8 cellular contexts compared by ENCODE assay signal in the genomic region with DNA sequence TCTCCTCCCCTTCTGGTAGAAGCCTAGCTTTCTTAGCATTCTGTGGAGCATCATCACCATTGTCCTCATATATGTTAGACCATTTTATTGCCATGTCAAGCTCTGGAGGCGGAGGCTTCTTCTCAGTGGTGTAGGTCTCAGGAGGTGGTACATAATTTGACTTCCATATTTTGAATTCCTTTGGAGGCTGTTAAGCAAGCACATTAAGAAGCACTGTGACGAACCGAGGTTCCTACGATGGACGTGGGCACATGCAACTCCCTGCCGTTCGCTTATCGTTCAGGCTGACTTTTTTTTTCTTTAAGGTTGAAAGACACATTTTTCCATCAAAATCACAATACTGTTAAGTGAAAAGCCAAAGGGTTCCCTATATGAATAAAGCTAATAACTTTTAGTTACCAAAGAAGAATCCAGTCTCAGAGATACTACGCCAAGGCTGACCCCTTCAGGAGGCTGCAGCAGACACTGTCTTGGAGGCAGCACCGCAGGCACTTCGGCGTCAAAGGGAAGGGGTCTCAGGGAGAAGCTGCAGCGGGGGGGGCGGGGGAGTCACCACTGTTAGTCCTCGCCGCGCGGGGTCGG. TPM values are rescaled to one million over a fixed set of nuclear protein-coding genes. Genes with fewer than 3 reads are reported as not detected.
DNase-seq lines count a peak whose midpoint lies in the region; ATAC-seq and TF ChIP-seq lines count a peak whose summit lies in the region.

No MANE protein-coding gene starts in this region.

- TF ChIP-seq POLR2A in spleen (IDR thresholded peaks at IDR 0.05) = no peak

- WGBS in spleen, 5 donors = 5 to 16% (median 11%) methylated on average over 13 to 19 of the region's 19 CpGs

- H3K4me1 ChIP-seq in GM23338 (ENCODE audit: insufficient read depth) = peaks cover 12% of the 10 kb centered on the region
- peaks cover 0 to 27% of the 10 kb centered on the region in 2 donors for H3K4me1 ChIP-seq in right atrium auricular region
- H3K4me1 ChIP-seq in spleen = peaks cover 17 to 65% (median 55%) of the 10 kb centered on the region in 6 donors

- H3K36me3 ChIP-seq in GM23338 (ENCODE audit: insufficient read depth) (peaks cover 32% of the 10 kb centered on the region), right atrium auricular region (peaks cover 11% of the 10 kb centered on the region), spleen (peaks cover 0 to 65% (median 21%) of the 10 kb centered on the region in 6 donors)

- H3K4me3 ChIP-seq in GM23338 = peak overlapping the region; percentile 92
- peak overlapping the region; percentile 86 to 87 for H3K4me3 ChIP-seq in right atrium auricular region
- peak overlapping the region; percentile 74 to 93 (median 90) for H3K4me3 ChIP-seq in spleen

- no peaks in the 10 kb centered on the region for H3K27me3 ChIP-seq in GM23338 (ENCODE audit: insufficient read depth)
- no peaks in the 10 kb centered on the region for H3K27me3 ChIP-seq in right atrium auricular region
- no peaks in the 10 kb centered on the region for H3K27me3 ChIP-seq in spleen (replicated peaks in 1 of 7)

- H3K27ac ChIP-seq in GM23338 (ENCODE audit: low read depth) (peak overlapping the region; percentile 57; the same call in 1 of the 2 replicates), right atrium auricular region (peak overlapping the region; percentile 83 to 85), spleen (peak overlapping the region in 5 of 8 donors; percentile 86 to 92 (median 90))

- H3K4me1 Mint-ChIP-seq in GM23338 = peaks cover 20% of the 10 kb centered on the region
- peaks cover 23% of the 10 kb centered on the region for H3K4me1 Mint-ChIP-seq in WTC11

- peaks cover 7% of the 10 kb centered on the region; the same call in 1 of the 2 replicates for H3F3A ChIP-seq in GM23338 (replicated peaks; ENCODE audit: low read depth)

- POLR2A ChIA-PET in WTC11 (lab: Charles Lee) = interaction anchor here (0.7 to 2.3 kb wide), 5 partner anchors 17 to 323 kb away, joined by 3 to 15 read pairs (median 5); partner anchors contain the start of gene BCL10

- H3K9me3 Mint-ChIP-seq in GM23338 (peaks cover 28% of the 10 kb centered on the region), WTC11 (peaks cover 32% of the 10 kb centered on the region)

- H3K36me3 Mint-ChIP-seq in GM23338 (ENCODE audit: low read depth) = peaks cover 76% of the 10 kb centered on the region
- peaks cover 67% of the 10 kb centered on the region for H3K36me3 Mint-ChIP-seq in WTC11

- H3K4me2 ChIP-seq in GM23338 = peak overlapping the region; percentile 84

- DNase-seq in GM23338 (ENCODE audit: low spot score) (no peak), WTC11 (ENCODE audit: low spot score) (peak; percentile 48), right atrium auricular region (ENCODE audit: low spot score) (no peak), spleen (no peak)
- no peak for DNase-seq in activated effector memory CD4-positive, alpha-beta T cell treated with anti-CD3 and anti-CD28 coated beads, Interleukin-2, amount 50 U/mL, for 16 hours

- H3K27ac Mint-ChIP-seq in GM23338 = peak overlapping the region; percentile 37; the same call in 1 of the 2 replicates
- H3K27ac Mint-ChIP-seq in WTC11 = peak overlapping the region; percentile 64; the same call in 1 of the 2 replicates

- intact Hi-C loops in spleen (cut with DNase I; ENCODE audit: low total_unique reads) = loop anchor here (10.0 kb wide), 1 partner anchor 144 kb away; no protein-coding TSS in a partner anchor

- H3K4me3 Mint-ChIP-seq in GM23338 = peak overlapping the region; percentile 96
- peak overlapping the region; percentile 95 for H3K4me3 Mint-ChIP-seq in WTC11

- TF ChIP-seq CTCF in GM23338 (conservative IDR thresholded peaks at IDR 0.05; ENCODE audit: low read depth in 2 of 2) (peak; percentile 26 to 39), WTC11 (IDR thresholded peaks at IDR 0.05) (no peak), right atrium auricular region (IDR thresholded peaks at IDR 0.05) (no peak), spleen (IDR thresholded peaks at IDR 0.05 in 8 of 11, conservative IDR thresholded peaks at IDR 0.05 in 3 of 11) (no peak)

- H2AFZ ChIP-seq in GM23338 = no peak overlapping the region

- H3K79me2 ChIP-seq in GM23338 (replicated peaks; ENCODE audit: insufficient read depth) = peaks cover 46% of the 10 kb centered on the region

- H4K20me1 ChIP-seq in GM23338 (replicated peaks; ENCODE audit: insufficient read depth) = peaks cover 9% of the 10 kb centered on the region

- H3K9me2 ChIP-seq in GM23338 (ENCODE audit: insufficient read depth) = no peaks in the 10 kb centered on the region; the same call in 1 of the 2 replicates

- H3K9me3 ChIP-seq in right atrium auricular region (no peaks in the 10 kb centered on the region), spleen (peaks cover 0 to 8% (median 1%) of the 10 kb centered on the region in 8 donors)

- ATAC-seq in GM23338 (peak; percentile 70; the same call in 2 of the 3 replicates), WTC11 (peak; percentile 17; the same call in 1 of the 2 replicates), HG02885 (IDR thresholded peaks at IDR 0.05; ENCODE audit: poor library complexity, unreplicated experiment) (no peak), HG03520 (IDR thresholded peaks at IDR 0.05; ENCODE audit: unreplicated experiment) (no peak), HG03196 (IDR thresholded peaks at IDR 0.05; ENCODE audit: unreplicated experiment) (no peak)

- CTCF ChIA-PET in WTC11 (lab: Charles Lee) = interaction anchor here (0.6 to 3.2 kb wide), 59 partner anchors 8 to 607 kb away, joined by 3 to 83 read pairs (median 5); partner anchors contain the start of genes BCL10, CCN1, MCOLN3 and SYDE2

- H3K27me3 Mint-ChIP-seq in GM23338 (ENCODE audit: insufficient read depth, low read depth, poor library complexity) (peaks cover 5% of the 10 kb centered on the region), WTC11 (ENCODE audit: low read depth) (peaks cover 7% of the 10 kb centered on the region)

TF ChIP-seq in WTC11, 78 proteins besides CTCF, POLR2A, EP300 and RAD21 (continues in another document):
- TF ChIP-seq KAT7 (CRISPR knock-in tag; IDR thresholded peaks at IDR 0.05; ENCODE audit: borderline replicate concordance) (no peak), GRHL2 (CRISPR knock-in tag; IDR thresholded peaks at IDR 0.05; ENCODE audit: insufficient replicate concordance, severe bottlenecking) (no peak), FOXK1 (CRISPR knock-in tag; IDR thresholded peaks at IDR 0.05) (no peak), RORB (CRISPR knock-in tag; IDR thresholded peaks at IDR 0.05) (no peak), GABPB1 (CRISPR knock-in tag; IDR thresholded peaks at IDR 0.05) (no peak), FOXP1 (CRISPR knock-in tag; IDR thresholded peaks at IDR 0.05; ENCODE audit: borderline replicate concordance) (no peak)
- TF ChIP-seq, protein P1, sequence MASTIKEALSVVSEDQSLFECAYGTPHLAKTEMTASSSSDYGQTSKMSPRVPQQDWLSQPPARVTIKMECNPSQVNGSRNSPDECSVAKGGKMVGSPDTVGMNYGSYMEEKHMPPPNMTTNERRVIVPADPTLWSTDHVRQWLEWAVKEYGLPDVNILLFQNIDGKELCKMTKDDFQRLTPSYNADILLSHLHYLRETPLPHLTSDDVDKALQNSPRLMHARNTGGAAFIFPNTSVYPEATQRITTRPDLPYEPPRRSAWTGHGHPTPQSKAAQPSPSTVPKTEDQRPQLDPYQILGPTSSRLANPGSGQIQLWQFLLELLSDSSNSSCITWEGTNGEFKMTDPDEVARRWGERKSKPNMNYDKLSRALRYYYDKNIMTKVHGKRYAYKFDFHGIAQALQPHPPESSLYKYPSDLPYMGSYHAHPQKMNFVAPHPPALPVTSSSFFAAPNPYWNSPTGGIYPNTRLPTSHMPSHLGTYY (CRISPR knock-in tag; IDR thresholded peaks at IDR 0.05) = no peak
- TF ChIP-seq, protein P2, sequence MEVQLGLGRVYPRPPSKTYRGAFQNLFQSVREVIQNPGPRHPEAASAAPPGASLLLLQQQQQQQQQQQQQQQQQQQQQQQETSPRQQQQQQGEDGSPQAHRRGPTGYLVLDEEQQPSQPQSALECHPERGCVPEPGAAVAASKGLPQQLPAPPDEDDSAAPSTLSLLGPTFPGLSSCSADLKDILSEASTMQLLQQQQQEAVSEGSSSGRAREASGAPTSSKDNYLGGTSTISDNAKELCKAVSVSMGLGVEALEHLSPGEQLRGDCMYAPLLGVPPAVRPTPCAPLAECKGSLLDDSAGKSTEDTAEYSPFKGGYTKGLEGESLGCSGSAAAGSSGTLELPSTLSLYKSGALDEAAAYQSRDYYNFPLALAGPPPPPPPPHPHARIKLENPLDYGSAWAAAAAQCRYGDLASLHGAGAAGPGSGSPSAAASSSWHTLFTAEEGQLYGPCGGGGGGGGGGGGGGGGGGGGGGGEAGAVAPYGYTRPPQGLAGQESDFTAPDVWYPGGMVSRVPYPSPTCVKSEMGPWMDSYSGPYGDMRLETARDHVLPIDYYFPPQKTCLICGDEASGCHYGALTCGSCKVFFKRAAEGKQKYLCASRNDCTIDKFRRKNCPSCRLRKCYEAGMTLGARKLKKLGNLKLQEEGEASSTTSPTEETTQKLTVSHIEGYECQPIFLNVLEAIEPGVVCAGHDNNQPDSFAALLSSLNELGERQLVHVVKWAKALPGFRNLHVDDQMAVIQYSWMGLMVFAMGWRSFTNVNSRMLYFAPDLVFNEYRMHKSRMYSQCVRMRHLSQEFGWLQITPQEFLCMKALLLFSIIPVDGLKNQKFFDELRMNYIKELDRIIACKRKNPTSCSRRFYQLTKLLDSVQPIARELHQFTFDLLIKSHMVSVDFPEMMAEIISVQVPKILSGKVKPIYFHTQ (CRISPR knock-in tag; IDR thresholded peaks at IDR 0.05) = no peak

RNA-seq across cellular contexts. Expression of gene C1orf52, which starts 0.8 kb away (rescaled TPM):
- total RNA-seq in GM23338 (2014; rRNA removed; shearing (Covaris generic)) = 35.6 and 39.7 TPM in 2 replicates
- polyA plus RNA-seq in GM23338 (2016; fragmentation: Nextera tagmentation; extraction: Ambion mirVana) (102 and 107 TPM in 2 replicates), spleen (10 to 100 TPM; 19.6 to 29.7 (median 24.8) TPM)
- total RNA-seq in WTC11 (2021) (35.8 to 44.5 TPM (median 40.2 TPM) in 3 replicates), right atrium auricular region (1 to 10 TPM; 7.5 to 8.6 TPM), spleen (10 to 100 TPM; 16.2 to 28.4 (median 21.1) TPM)

RNA-seq across cellular contexts. Expression of gene BCL10, which starts 17.8 kb away (rescaled TPM):
- total RNA-seq in GM23338 (2014; rRNA removed; shearing (Covaris generic)) = 23.1 and 27.8 TPM in 2 replicates
- polyA plus RNA-seq in GM23338 (2016; fragmentation: Nextera tagmentation; extraction: Ambion mirVana) = 28.8 and 33.7 TPM in 2 replicates
- total RNA-seq in WTC11 (2021) = 21.3 to 24.2 TPM (median 21.4 TPM) in 3 replicates
- 1 to 10 TPM; 7.5 to 8.0 TPM for total RNA-seq in right atrium auricular region
- 10 to 100 TPM; 27.4 to 45.1 (median 38.1) TPM for total RNA-seq in spleen
- 10 to 100 TPM; 10.5 to 14.4 (median 11.0) TPM for polyA plus RNA-seq in spleen

RNA-seq across cellular contexts. Expression of gene SYDE2, which starts 57.8 kb away (rescaled TPM):
- total RNA-seq in GM23338 (2014; rRNA removed; shearing (Covaris generic)) = 20.1 and 20.6 TPM in 2 replicates
- 5.8 and 5.9 TPM in 2 replicates for polyA plus RNA-seq in GM23338 (2016; fragmentation: Nextera tagmentation; extraction: Ambion mirVana)
- 11.0 to 13.8 TPM (median 11.4 TPM) in 3 replicates for total RNA-seq in WTC11 (2021)
- total RNA-seq in right atrium auricular region = 10 to 100 TPM; 15.4 to 21.8 TPM
- 1 to 10 TPM; 1.7 to 3.6 (median 3.1) TPM for total RNA-seq in spleen
- under 1 TPM; 0.09 to 0.35 (median 0.22) TPM for polyA plus RNA-seq in spleen

Comparison
In these comparisons a context has a peak if more than half of its experiments do, and no peak if none do; other contexts are left out.
1. ATAC-seq: peak in GM23338 (single experiment) and WTC11 (single experiment); none in HG02885 (single experiment), HG03520 (single experiment) and HG03196 (single experiment).
2. CTCF ChIP-seq: peak in GM23338 (2 of 2); none in WTC11 (single experiment), right atrium auricular region (0 of 2) and spleen (0 of 11).
3. Peak in every context shown above with its lines, with median percentiles within 50 percentile points of each other: H3K27ac ChIP-seq and H3K4me3 ChIP-seq.